ENCODE assay signal across 21 cellular contexts in genomic region chr12:62861586-62861985, GRCh38.
DNase-seq lines count a peak whose midpoint lies in the region; ATAC-seq, FAIRE-seq and TF ChIP-seq lines count a peak whose summit lies in the region.
"Had no signal": no experiment of that assay in that cellular context is flagged by ENCODE, and none has a peak within 500 bp of the region (broad histone marks: within the 10 kb centered on the region; RNA-seq: fewer than 3 reads in every experiment).

No MANE protein-coding gene starts in this region.

- H3K36me3 ChIP-seq in mesenchymal stem cell (ENCODE audit: control insufficient read depth in 1 of 2, insufficient read depth in 2 of 2, low read depth in 1 of 2, low read length in 2 of 2) (no peaks in the 10 kb centered on the region), tibial artery (no peaks in the 10 kb centered on the region), HepG2 (replicated peaks in 1 of 2; ENCODE audit: control insufficient read depth in 1 of 2, insufficient read depth in 2 of 2, low read length in 2 of 2) (no peaks in the 10 kb centered on the region; a peak in 1 of 5 replicates)
- H3K36me3 ChIP-seq: breast epithelium, upper lobe of right lung had no signal

- H3K27me3 ChIP-seq in mesenchymal stem cell (ENCODE audit: control insufficient read depth in 1 of 2, insufficient read depth in 1 of 2, low read length in 2 of 2) (no peaks in the 10 kb centered on the region), tibial artery (no peaks in the 10 kb centered on the region), HepG2 (ENCODE audit: control insufficient read depth in 1 of 2, insufficient read depth in 2 of 2, low read length in 2 of 2) (no peaks in the 10 kb centered on the region)
- H3K27me3 ChIP-seq: breast epithelium, upper lobe of right lung had no signal

- H3K79me2 ChIP-seq in HepG2 (ENCODE audit: insufficient read depth, low read length) = peaks cover 69% of the 10 kb centered on the region

- H2BK120ac ChIP-seq in mesenchymal stem cell (ENCODE audit: low read depth, low read length) = no peak overlapping the region

- H2BK12ac ChIP-seq in mesenchymal stem cell (ENCODE audit: low read length in 2 of 2) = peak overlapping the region in 1 of 2 experiments; percentile 16

- POLR2A ChIA-PET in GM10248 (lab: Yijun Ruan, JAX) = no interaction called here
- POLR2A ChIA-PET in HepG2 (lab: Yijun Ruan, JAX) = no interaction called here

- no peak overlapping the region for H2BK15ac ChIP-seq in mesenchymal stem cell (ENCODE audit: low read depth, poor library complexity, severe bottlenecking)

- H2AFZ ChIP-seq in mesenchymal stem cell (ENCODE audit: low read depth, low read length) (no peak overlapping the region), HepG2 (ENCODE audit: low read length) (no peak overlapping the region)

- H4K20me1 ChIP-seq in HepG2 (ENCODE audit: insufficient read depth, low read length) = peaks cover under 1% of the 10 kb centered on the region; the same call in 1 of the 2 replicates

- WGBS in mesenchymal stem cell = 80% methylated on average over 4 of the region's 4 CpGs
- WGBS in HepG2 (ENCODE audit: low lambda C conversion rate) = 93% methylated on average over 4 of the region's 4 CpGs

- no peak overlapping the region for H3K4ac ChIP-seq in mesenchymal stem cell (ENCODE audit: low read depth in 1 of 2, low read length in 2 of 2)

- intact Hi-C loops in tibial artery (cut with DNase I; ENCODE audit: low total_unique reads) = loop anchor here (10.0 kb wide), 1 partner anchor 73 kb away; the partner anchor contains the start of gene PPM1H
- intact Hi-C loops in HepG2 (cut with micrococcal nuclease; ENCODE audit: unreplicated experiment) = no loop called here

- ATAC-seq in HepG2 = no peak
- ATAC-seq: effector memory CD8-positive, alpha-beta T cell; left colon; upper lobe of right lung had no signal

- peak overlapping the region; percentile 7 for H4K8ac ChIP-seq in mesenchymal stem cell (ENCODE audit: low read length)

- H3K9ac ChIP-seq in mesenchymal stem cell (ENCODE audit: low read length) (no peak overlapping the region), HepG2 (ENCODE audit: insufficient read depth, low read depth, low read length) (no peak overlapping the region)

- DNase-seq in DMS 273 (lab: John Stamatoyannopoulos, UW; ENCODE audit: unreplicated experiment) = peak; percentile 3
- no peak for DNase-seq in DMS 273 treated with DMSO at 0.1 percent for 48 hours (lab: John Stamatoyannopoulos, UW)
- peak; percentile 67 for DNase-seq in cerebellum (ENCODE audit: low spot score)
- DNase-seq in mesenchymal stem cell = no peak
- no peak for DNase-seq in tibial artery
- no peak for DNase-seq in GM10248 (ENCODE audit: extremely low spot score)
- no peak for DNase-seq in T1000 (lab: John Stamatoyannopoulos, UW)
- no peak for DNase-seq in HepG2 (ENCODE audit: low spot score)
- DNase-seq: activated CD4-positive, alpha-beta T cell treated with anti-CD3 and anti-CD28 coated beads, Interleukin-2, amount 50 U/mL, for 4 hours; DND-41; effector memory CD8-positive, alpha-beta T cell; H7; Kasumi-1; left colon; NCI-H1105 treated with DMSO at 0.1 percent for 48 hours; NCI-H774; upper lobe of right lung had no signal

- TF ChIP-seq POLR2A in HepG2 (IDR thresholded peaks at IDR 0.05; ENCODE audit: insufficient read depth in 1 of 2, low read depth in 2 of 2, low read length in 2 of 2) = no peak

- peak overlapping the region in 1 of 2 experiments; percentile 12 for H3K18ac ChIP-seq in mesenchymal stem cell (ENCODE audit: low read depth in 1 of 2, low read length in 2 of 2)

- H2AK5ac ChIP-seq in mesenchymal stem cell (ENCODE audit: low read length, severe bottlenecking) = peak overlapping the region; percentile 93

- H3K23ac ChIP-seq in mesenchymal stem cell (ENCODE audit: low read length in 2 of 2) = no peak overlapping the region

- no TSS peak for BruUV-seq in HepG2 (replicated peaks; lab: Mats Ljungman, UMichigan)

- in situ Hi-C loops in HepG2 (cut with HindIII; ENCODE audit: extremely low pct_ligation_motif_present, low pct_unique_long_range_greater_than_20kb) = no loop called here

- H3K79me1 ChIP-seq in mesenchymal stem cell (replicated peaks; ENCODE audit: low read length, poor library complexity, severe bottlenecking) = peaks cover 5% of the 10 kb centered on the region

- no peak overlapping the region for H2BK5ac ChIP-seq in mesenchymal stem cell (ENCODE audit: low read depth, low read length, poor library complexity, severe bottlenecking)

- H3K14ac ChIP-seq in mesenchymal stem cell (ENCODE audit: low read length in 2 of 2) = no peak overlapping the region

- no peak for FAIRE-seq in HepG2 (lab: Jason Lieb, UNC)
- FAIRE-seq: TTC549 had no signal

- H3K4me2 ChIP-seq in mesenchymal stem cell (ENCODE audit: low read length, poor library complexity, severe bottlenecking) (no peak overlapping the region), HepG2 (ENCODE audit: low read depth, low read length) (no peak overlapping the region)

- no peak for TF ChIP-seq EP300 in HepG2 (IDR thresholded peaks at IDR 0.05; ENCODE audit: low read depth in 2 of 2, low read length in 2 of 2)
- TF ChIP-seq EP300 in HepG2 (CRISPR knock-in tag; IDR thresholded peaks at IDR 0.05; ENCODE audit: borderline replicate concordance) = no peak

- no peak for TF ChIP-seq CTCF in tibial artery (IDR thresholded peaks at IDR 0.05)
- no peak for TF ChIP-seq CTCF in GM10248 (IDR thresholded peaks at IDR 0.05; ENCODE audit: control extremely low read depth, extremely low read depth, low read depth, missing control alignments)
- TF ChIP-seq CTCF in HepG2 (CRISPR knock-in tag; IDR thresholded peaks at IDR 0.05) = no peak

- H3K9me3 ChIP-seq in mesenchymal stem cell (ENCODE audit: control insufficient read depth, low read length) (no peaks in the 10 kb centered on the region), tibial artery (no peaks in the 10 kb centered on the region), HepG2 (ENCODE audit: low read length) (no peaks in the 10 kb centered on the region)
- H3K9me3 ChIP-seq: breast epithelium, upper lobe of right lung had no signal

- H3K4me1 ChIP-seq in mesenchymal stem cell (ENCODE audit: control insufficient read depth, insufficient read depth, low read depth, low read length) = peaks cover 16% of the 10 kb centered on the region
- peaks cover 0 to 76% (median 31%) of the 10 kb centered on the region in 4 donors for H3K4me1 ChIP-seq in tibial artery
- peaks cover 32% of the 10 kb centered on the region for H3K4me1 ChIP-seq in HepG2 (ENCODE audit: insufficient read depth, low read length)
- H3K4me1 ChIP-seq: breast epithelium had no signal

- CTCF ChIA-PET in GM10248 (lab: Yijun Ruan, JAX) (no interaction called here), HepG2 (lab: Yijun Ruan, JAX; ENCODE audit: low intra/inter-chr PET ratio, low total read pairs) (no interaction called here)

- H3K4me3 ChIP-seq in mesenchymal stem cell (ENCODE audit: insufficient read depth in 1 of 2, low read depth in 1 of 2, low read length in 2 of 2) (no peak overlapping the region), tibial artery (peak overlapping the region in 1 of 2 donors; percentile 27), HepG2 (replicated peaks in 1 of 3; ENCODE audit: insufficient read depth in 1 of 3, low read depth in 2 of 3, low read length in 3 of 3) (no peak overlapping the region)
- H3K4me3 ChIP-seq: breast epithelium, skin epidermis had no signal

- H3K27ac ChIP-seq in mesenchymal stem cell (ENCODE audit: low read length, poor library complexity, severe bottlenecking) (peak overlapping the region; percentile 28), tibial artery (peak overlapping the region; percentile 66 to 74), HepG2 (ENCODE audit: extremely low read length, insufficient read depth, low read length) (no peak overlapping the region)
- H3K27ac ChIP-seq: 22Rv1, breast epithelium, skin epidermis, upper lobe of right lung had no signal

- H4K91ac ChIP-seq in mesenchymal stem cell (ENCODE audit: low read length) = no peak overlapping the region

- TF ChIP-seq RAD21 in HepG2 (CRISPR knock-in tag; IDR thresholded peaks at IDR 0.05) = no peak

TF ChIP-seq in HepG2, 621 proteins besides CTCF, POLR2A, EP300 and RAD21:
- TF ChIP-seq TBX2 (CRISPR knock-in tag; IDR thresholded peaks at IDR 0.05; ENCODE audit: borderline replicate concordance) (no peak), ZNF644 (CRISPR knock-in tag; IDR thresholded peaks at IDR 0.05; ENCODE audit: low read depth) (no peak), BRD4 (CRISPR knock-in tag; IDR thresholded peaks at IDR 0.05) (no peak)

Comparison
In these comparisons a context has a peak if more than half of its experiments do, and no peak if none do; other contexts are left out.
1. DNase-seq: peak in DMS 273 (single experiment) and cerebellum (single experiment); none in DMS 273 treated with DMSO at 0.1 percent for 48 hours (single experiment), mesenchymal stem cell (single experiment), tibial artery (0 of 2), GM10248 (single experiment), T1000 (single experiment) and HepG2 (single experiment).